In the genomic region with DNA sequence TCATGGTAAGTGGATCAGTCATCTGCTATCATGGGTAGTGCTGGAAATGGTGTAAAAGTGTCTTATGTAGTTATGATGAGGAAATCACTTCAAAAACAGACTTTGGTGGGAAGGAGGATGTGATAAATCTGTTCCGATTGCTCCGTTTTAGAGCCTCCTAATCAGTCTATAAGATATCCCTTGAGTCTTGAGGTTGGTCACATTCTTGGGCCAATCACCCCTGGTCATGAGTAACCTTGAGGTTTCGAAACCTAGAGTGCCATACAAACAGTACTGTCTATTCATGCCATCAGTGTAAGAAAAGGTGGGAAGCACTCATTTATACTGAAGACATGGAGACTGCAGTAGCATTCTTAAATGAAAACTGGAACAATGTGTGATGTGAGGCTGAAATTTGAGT, we compare ENCODE assay signal across 2 cellular contexts.
TF ChIP-seq lines count a peak whose summit lies in the region.

No MANE protein-coding gene starts in this region.

TF ChIP-seq in HepG2, 621 proteins besides CTCF, POLR2A, EP300 and RAD21 (continues in another document):
- TF ChIP-seq HOXA5 (CRISPR knock-in tag; IDR thresholded peaks at IDR 0.05) (no peak), SNAI1 (CRISPR knock-in tag; IDR thresholded peaks at IDR 0.05; ENCODE audit: borderline replicate concordance) (no peak), SKIL (CRISPR knock-in tag; IDR thresholded peaks at IDR 0.05; ENCODE audit: borderline replicate concordance) (no peak), KDM1A (CRISPR knock-in tag; IDR thresholded peaks at IDR 0.05) (no peak), ZNF784 (CRISPR knock-in tag; IDR thresholded peaks at IDR 0.05; ENCODE audit: borderline replicate concordance) (no peak), NPAS2 (CRISPR knock-in tag; IDR thresholded peaks at IDR 0.05; ENCODE audit: borderline replicate concordance) (no peak), YEATS2 (CRISPR knock-in tag; IDR thresholded peaks at IDR 0.05; ENCODE audit: borderline replicate concordance) (no peak), ATF4 (CRISPR knock-in tag; IDR thresholded peaks at IDR 0.05) (no peak), ZNF17 (CRISPR knock-in tag; IDR thresholded peaks at IDR 0.05) (no peak), MXD4 (CRISPR knock-in tag; IDR thresholded peaks at IDR 0.05) (no peak), PTBP1 (IDR thresholded peaks at IDR 0.05; ENCODE audit: low read depth, low read length, poor library complexity, severe bottlenecking) (no peak), TGIF2 (CRISPR knock-in tag; IDR thresholded peaks at IDR 0.05) (no peak), ONECUT2 (CRISPR knock-in tag; IDR thresholded peaks at IDR 0.05) (no peak), ZNF317 (CRISPR knock-in tag; IDR thresholded peaks at IDR 0.05) (no peak)
- TF ChIP-seq, protein P1, sequence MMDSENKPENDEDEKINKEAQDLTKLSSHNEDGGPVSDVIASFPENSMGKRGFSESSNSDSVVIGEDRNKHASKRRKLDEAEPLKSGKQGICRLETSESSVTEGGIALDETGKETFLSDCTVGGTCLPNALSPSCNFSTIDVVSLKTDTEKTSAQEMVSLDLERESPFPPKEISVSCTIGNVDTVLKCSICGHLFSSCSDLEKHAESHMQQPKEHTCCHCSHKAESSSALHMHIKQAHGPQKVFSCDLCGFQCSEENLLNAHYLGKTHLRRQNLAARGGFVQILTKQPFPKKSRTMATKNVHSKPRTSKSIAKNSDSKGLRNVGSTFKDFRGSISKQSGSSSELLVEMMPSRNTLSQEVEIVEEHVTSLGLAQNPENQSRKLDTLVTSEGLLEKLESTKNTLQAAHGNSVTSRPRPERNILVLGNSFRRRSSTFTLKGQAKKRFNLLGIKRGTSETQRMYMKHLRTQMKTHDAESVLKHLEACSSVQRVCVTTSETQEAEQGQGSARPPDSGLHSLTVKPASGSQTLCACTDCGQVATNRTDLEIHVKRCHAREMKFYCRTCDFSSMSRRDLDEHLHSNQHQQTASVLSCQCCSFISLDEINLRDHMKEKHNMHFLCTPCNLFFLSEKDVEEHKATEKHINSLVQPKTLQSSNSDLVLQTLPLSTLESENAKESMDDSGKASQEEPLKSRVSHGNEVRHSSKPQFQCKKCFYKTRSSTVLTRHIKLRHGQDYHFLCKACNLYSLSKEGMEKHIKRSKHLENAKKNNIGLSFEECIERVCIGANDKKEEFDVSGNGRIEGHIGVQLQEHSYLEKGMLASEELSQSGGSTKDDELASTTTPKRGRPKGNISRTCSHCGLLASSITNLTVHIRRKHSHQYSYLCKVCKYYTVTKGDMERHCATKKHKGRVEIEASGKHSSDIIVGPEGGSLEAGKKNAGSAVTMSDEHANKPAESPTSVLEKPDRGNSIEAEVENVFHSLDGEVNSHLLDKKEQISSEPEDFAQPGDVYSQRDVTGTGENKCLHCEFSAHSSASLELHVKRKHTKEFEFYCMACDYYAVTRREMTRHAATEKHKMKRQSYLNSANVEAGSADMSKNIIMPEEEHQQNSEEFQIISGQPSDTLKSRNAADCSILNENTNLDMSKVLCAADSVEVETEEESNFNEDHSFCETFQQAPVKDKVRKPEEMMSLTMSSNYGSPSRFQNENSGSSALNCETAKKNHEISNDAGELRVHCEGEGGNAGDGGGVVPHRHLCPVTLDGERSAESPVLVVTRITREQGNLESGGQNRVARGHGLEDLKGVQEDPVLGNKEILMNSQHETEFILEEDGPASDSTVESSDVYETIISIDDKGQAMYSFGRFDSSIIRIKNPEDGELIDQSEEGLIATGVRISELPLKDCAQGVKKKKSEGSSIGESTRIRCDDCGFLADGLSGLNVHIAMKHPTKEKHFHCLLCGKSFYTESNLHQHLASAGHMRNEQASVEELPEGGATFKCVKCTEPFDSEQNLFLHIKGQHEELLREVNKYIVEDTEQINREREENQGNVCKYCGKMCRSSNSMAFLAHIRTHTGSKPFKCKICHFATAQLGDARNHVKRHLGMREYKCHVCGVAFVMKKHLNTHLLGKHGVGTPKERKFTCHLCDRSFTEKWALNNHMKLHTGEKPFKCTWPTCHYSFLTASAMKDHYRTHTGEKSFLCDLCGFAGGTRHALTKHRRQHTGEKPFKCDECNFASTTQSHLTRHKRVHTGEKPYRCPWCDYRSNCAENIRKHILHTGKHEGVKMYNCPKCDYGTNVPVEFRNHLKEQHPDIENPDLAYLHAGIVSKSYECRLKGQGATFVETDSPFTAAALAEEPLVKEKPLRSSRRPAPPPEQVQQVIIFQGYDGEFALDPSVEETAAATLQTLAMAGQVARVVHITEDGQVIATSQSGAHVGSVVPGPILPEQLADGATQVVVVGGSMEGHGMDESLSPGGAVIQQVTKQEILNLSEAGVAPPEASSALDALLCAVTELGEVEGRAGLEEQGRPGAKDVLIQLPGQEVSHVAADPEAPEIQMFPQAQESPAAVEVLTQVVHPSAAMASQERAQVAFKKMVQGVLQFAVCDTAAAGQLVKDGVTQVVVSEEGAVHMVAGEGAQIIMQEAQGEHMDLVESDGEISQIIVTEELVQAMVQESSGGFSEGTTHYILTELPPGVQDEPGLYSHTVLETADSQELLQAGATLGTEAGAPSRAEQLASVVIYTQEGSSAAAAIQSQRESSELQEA (CRISPR knock-in tag; IDR thresholded peaks at IDR 0.05; ENCODE audit: not compliant biosample characterization): no peak

TF ChIP-seq in WTC11, 78 proteins besides CTCF, POLR2A, EP300 and RAD21:
- TF ChIP-seq SOX15 (CRISPR knock-in tag; IDR thresholded peaks at IDR 0.05) (no peak), FOXJ3 (CRISPR knock-in tag; IDR thresholded peaks at IDR 0.05; ENCODE audit: borderline replicate concordance) (no peak), ZNF121 (CRISPR knock-in tag; IDR thresholded peaks at IDR 0.05) (no peak), RORB (CRISPR knock-in tag; IDR thresholded peaks at IDR 0.05) (no peak), CREB1 (CRISPR knock-in tag; IDR thresholded peaks at IDR 0.05) (no peak), MAX (CRISPR knock-in tag; IDR thresholded peaks at IDR 0.05) (no peak), CREM (CRISPR knock-in tag; IDR thresholded peaks at IDR 0.05) (no peak), ATF3 (CRISPR knock-in tag; conservative IDR thresholded peaks at IDR 0.05) (no peak), E2F4 (CRISPR knock-in tag; IDR thresholded peaks at IDR 0.05; ENCODE audit: borderline replicate concordance, low read depth) (no peak)
